In genomic region chr3:184711366-184712247, GRCh38 we compare ENCODE assay signal across 1 cellular context.
TF ChIP-seq lines count a peak whose summit lies in the region.

Gene MAGEF1 (minus strand): TSS chr3:184712064. CDS start chr3:184711821, 243 bp downstream.

TF ChIP-seq in GM12878, 131 proteins besides CTCF, POLR2A, EP300 and RAD21 (continued from another document):
- TF ChIP-seq CHD2 (IDR thresholded peaks at IDR 0.05; ENCODE audit: borderline replicate concordance, low read depth, low read length): peak; percentile 29; the same call in 1 of the 2 replicates
